Comparison of ENCODE assay signal across 31 cellular contexts in the genomic region with DNA sequence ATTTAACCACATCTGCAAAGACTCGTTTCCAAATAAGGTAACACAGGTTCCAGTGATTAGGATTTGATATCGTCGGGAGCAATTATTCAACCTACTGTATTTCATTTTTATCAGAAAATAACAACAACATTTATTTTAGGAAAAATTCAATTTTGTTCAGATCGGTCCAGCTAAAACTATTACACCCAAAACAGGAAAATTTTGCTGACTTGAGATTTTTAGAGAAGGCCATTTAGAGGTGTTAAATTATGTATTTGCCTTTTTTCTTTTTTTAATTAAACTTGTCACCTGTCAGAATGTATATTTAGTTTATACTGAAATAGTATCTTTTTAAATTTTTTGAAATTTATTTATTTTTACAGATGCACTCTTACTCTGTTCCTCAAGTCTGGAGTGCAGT.
"Had no signal": no experiment of that assay in that cellular context is flagged by ENCODE, and none has a peak within 500 bp of the region (broad histone marks: within the 10 kb centered on the region; RNA-seq: fewer than 3 reads in every experiment).

No MANE protein-coding gene starts in this region.

- H3K27me3 Mint-ChIP-seq: activated CD4-positive, alpha-beta memory T cell treated with anti-CD3 and anti-CD28 coated beads, Interleukin-2, amount 10 ng/mL, durations not matched to agents 7 days and 5 days; activated CD4-positive, alpha-beta T cell treated with anti-CD3 and anti-CD28 coated beads, Interleukin-2, amount 10 ng/mL, durations not matched to agents 7 days and 5 days; activated naive CD4-positive, alpha-beta T cell treated with anti-CD3 and anti-CD28 coated beads, Interleukin-2, amount 50 U/mL, for 24 hours; activated naive CD8-positive, alpha-beta T cell treated with anti-CD3 and anti-CD28 coated beads for 36 hours; activated naive CD8-positive, alpha-beta T cell treated with anti-CD3 and anti-CD28 coated beads, Interleukin-2, amount 50 U/mL, for 24 hours; activated T-helper 17 cell treated with anti-CD3 and anti-CD28 coated beads, Interleukin-2, amount 50 U/mL, for 72 hours; central memory CD8-positive, alpha-beta T cell; dendritic cell treated with granulocyte-macrophage colony-stimulating factor and Interleukin-4, amounts not matched to agents 40 ng/mL and 50 ng/mL, for 4 days had no signal

- H3K27me3 ChIP-seq: adrenal gland, brain microvascular endothelial cell, dorsolateral prefrontal cortex, esophagus muscularis mucosa, foreskin keratinocyte, gastrocnemius medialis, heart left ventricle had no signal

- ATAC-seq: activated naive CD8-positive, alpha-beta T cell treated with anti-CD3 and anti-CD28 coated beads, Interleukin-2, amount 50 U/mL, for 24 hours; activated T-cell treated with anti-CD3 and anti-CD28 coated beads, Interleukin-2, amount 50 U/mL, for 4 hours; activated T-helper 17 cell treated with anti-CD3 and anti-CD28 coated beads, Interleukin-2, amount 50 U/mL, for 72 hours; foreskin keratinocyte; gastrocnemius medialis had no signal

- H3K27ac ChIP-seq: adrenal gland, brain microvascular endothelial cell, coronary artery, dorsolateral prefrontal cortex, esophagus muscularis mucosa, foreskin keratinocyte, gastrocnemius medialis, heart left ventricle had no signal

- H3K4me1 ChIP-seq: adrenal gland, esophagus muscularis mucosa, foreskin keratinocyte, gastrocnemius medialis had no signal

- H3K27ac Mint-ChIP-seq: activated CD4-positive, alpha-beta memory T cell treated with anti-CD3 and anti-CD28 coated beads, Interleukin-2, amount 10 ng/mL, durations not matched to agents 7 days and 5 days; activated CD4-positive, alpha-beta T cell treated with anti-CD3 and anti-CD28 coated beads, Interleukin-2, amount 10 ng/mL, durations not matched to agents 7 days and 5 days; activated naive CD4-positive, alpha-beta T cell treated with anti-CD3 and anti-CD28 coated beads for 36 hours; activated naive CD4-positive, alpha-beta T cell treated with anti-CD3 and anti-CD28 coated beads, Interleukin-2, amount 50 U/mL, for 24 hours; activated naive CD8-positive, alpha-beta T cell treated with anti-CD3 and anti-CD28 coated beads for 36 hours; activated naive CD8-positive, alpha-beta T cell treated with anti-CD3 and anti-CD28 coated beads, Interleukin-2, amount 50 U/mL, for 24 hours; activated T-helper 17 cell treated with anti-CD3 and anti-CD28 coated beads, Interleukin-2, amount 50 U/mL, for 72 hours; dendritic cell treated with granulocyte-macrophage colony-stimulating factor and Interleukin-4, amounts not matched to agents 40 ng/mL and 50 ng/mL, for 4 days; endodermal cell had no signal

- DNase-seq: activated CD4-positive, alpha-beta memory T cell treated with anti-CD3 and anti-CD28 coated beads, Interleukin-2, amount 10 ng/mL, durations not matched to agents 7 days and 5 days; activated CD4-positive, alpha-beta T cell treated with anti-CD3 and anti-CD28 coated beads for 1 hour; activated CD4-positive, alpha-beta T cell treated with anti-CD3 and anti-CD28 coated beads for 4 hours; activated CD4-positive, alpha-beta T cell treated with anti-CD3 and anti-CD28 coated beads, Interleukin-2, amount 10 ng/mL, durations not matched to agents 7 days and 5 days; activated CD4-positive, alpha-beta T cell treated with anti-CD3 and anti-CD28 coated beads, Interleukin-2, amount 50 U/mL, for 4 hours; activated effector memory CD4-positive, alpha-beta T cell treated with anti-CD3 and anti-CD28 coated beads, Interleukin-2, amount 50 U/mL, for 16 hours; activated naive CD4-positive, alpha-beta T cell treated with anti-CD3 and anti-CD28 coated beads for 36 hours; activated naive CD8-positive, alpha-beta T cell treated with anti-CD3 and anti-CD28 coated beads for 36 hours; activated naive CD8-positive, alpha-beta T cell treated with anti-CD3 and anti-CD28 coated beads, Interleukin-2, amount 50 U/mL, for 24 hours; activated T-cell treated with anti-CD3 and anti-CD28 coated beads, Interleukin-2, amount 50 U/mL, for 4 hours; adrenal gland; amygdala; brain microvascular endothelial cell; dorsolateral prefrontal cortex; effector memory CD4-positive, alpha-beta T cell; endodermal cell; erythroblast; foreskin keratinocyte; gastrocnemius medialis; glutamatergic neuron; heart left ventricle; T-helper 1 cell; T-helper 2 cell had no signal

- H3K4me3 Mint-ChIP-seq: activated CD4-positive, alpha-beta memory T cell treated with anti-CD3 and anti-CD28 coated beads, Interleukin-2, amount 10 ng/mL, durations not matched to agents 7 days and 5 days; activated CD4-positive, alpha-beta T cell treated with anti-CD3 and anti-CD28 coated beads, Interleukin-2, amount 10 ng/mL, durations not matched to agents 7 days and 5 days; activated naive CD4-positive, alpha-beta T cell treated with anti-CD3 and anti-CD28 coated beads for 36 hours; activated naive CD4-positive, alpha-beta T cell treated with anti-CD3 and anti-CD28 coated beads, Interleukin-2, amount 50 U/mL, for 24 hours; activated naive CD8-positive, alpha-beta T cell treated with anti-CD3 and anti-CD28 coated beads for 36 hours; activated naive CD8-positive, alpha-beta T cell treated with anti-CD3 and anti-CD28 coated beads, Interleukin-2, amount 50 U/mL, for 24 hours; activated T-cell treated with anti-CD3 and anti-CD28 coated beads, Interleukin-2, amount 50 U/mL, for 4 hours; activated T-helper 17 cell treated with anti-CD3 and anti-CD28 coated beads, Interleukin-2, amount 50 U/mL, for 72 hours; central memory CD8-positive, alpha-beta T cell; dendritic cell treated with granulocyte-macrophage colony-stimulating factor and Interleukin-4, amounts not matched to agents 40 ng/mL and 50 ng/mL, for 4 days; endodermal cell had no signal

- H3K4me3 ChIP-seq: adrenal gland, coronary artery, dorsolateral prefrontal cortex, esophagus muscularis mucosa, gastrocnemius medialis, heart left ventricle had no signal

- H3K9me3 Mint-ChIP-seq: activated CD4-positive, alpha-beta T cell treated with anti-CD3 and anti-CD28 coated beads, Interleukin-2, amount 10 ng/mL, durations not matched to agents 7 days and 5 days; activated naive CD4-positive, alpha-beta T cell treated with anti-CD3 and anti-CD28 coated beads for 36 hours; activated naive CD4-positive, alpha-beta T cell treated with anti-CD3 and anti-CD28 coated beads, Interleukin-2, amount 50 U/mL, for 24 hours; activated naive CD8-positive, alpha-beta T cell treated with anti-CD3 and anti-CD28 coated beads, Interleukin-2, amount 50 U/mL, for 24 hours; activated T-helper 17 cell treated with anti-CD3 and anti-CD28 coated beads, Interleukin-2, amount 50 U/mL, for 72 hours; central memory CD8-positive, alpha-beta T cell; dendritic cell treated with granulocyte-macrophage colony-stimulating factor and Interleukin-4, amounts not matched to agents 40 ng/mL and 50 ng/mL, for 4 days; endodermal cell had no signal

- H3K4me1 Mint-ChIP-seq: activated CD4-positive, alpha-beta memory T cell treated with anti-CD3 and anti-CD28 coated beads, Interleukin-2, amount 10 ng/mL, durations not matched to agents 7 days and 5 days; activated CD4-positive, alpha-beta T cell treated with anti-CD3 and anti-CD28 coated beads, Interleukin-2, amount 10 ng/mL, durations not matched to agents 7 days and 5 days; activated naive CD4-positive, alpha-beta T cell treated with anti-CD3 and anti-CD28 coated beads, Interleukin-2, amount 50 U/mL, for 24 hours; activated naive CD8-positive, alpha-beta T cell treated with anti-CD3 and anti-CD28 coated beads for 36 hours; activated naive CD8-positive, alpha-beta T cell treated with anti-CD3 and anti-CD28 coated beads, Interleukin-2, amount 50 U/mL, for 24 hours; activated T-helper 17 cell treated with anti-CD3 and anti-CD28 coated beads, Interleukin-2, amount 50 U/mL, for 72 hours; central memory CD8-positive, alpha-beta T cell had no signal

- H3K9me3 ChIP-seq: adrenal gland, esophagus muscularis mucosa, gastrocnemius medialis, heart left ventricle had no signal

- FAIRE-seq: astrocyte, bronchial epithelial cell had no signal
